In the genomic region with DNA sequence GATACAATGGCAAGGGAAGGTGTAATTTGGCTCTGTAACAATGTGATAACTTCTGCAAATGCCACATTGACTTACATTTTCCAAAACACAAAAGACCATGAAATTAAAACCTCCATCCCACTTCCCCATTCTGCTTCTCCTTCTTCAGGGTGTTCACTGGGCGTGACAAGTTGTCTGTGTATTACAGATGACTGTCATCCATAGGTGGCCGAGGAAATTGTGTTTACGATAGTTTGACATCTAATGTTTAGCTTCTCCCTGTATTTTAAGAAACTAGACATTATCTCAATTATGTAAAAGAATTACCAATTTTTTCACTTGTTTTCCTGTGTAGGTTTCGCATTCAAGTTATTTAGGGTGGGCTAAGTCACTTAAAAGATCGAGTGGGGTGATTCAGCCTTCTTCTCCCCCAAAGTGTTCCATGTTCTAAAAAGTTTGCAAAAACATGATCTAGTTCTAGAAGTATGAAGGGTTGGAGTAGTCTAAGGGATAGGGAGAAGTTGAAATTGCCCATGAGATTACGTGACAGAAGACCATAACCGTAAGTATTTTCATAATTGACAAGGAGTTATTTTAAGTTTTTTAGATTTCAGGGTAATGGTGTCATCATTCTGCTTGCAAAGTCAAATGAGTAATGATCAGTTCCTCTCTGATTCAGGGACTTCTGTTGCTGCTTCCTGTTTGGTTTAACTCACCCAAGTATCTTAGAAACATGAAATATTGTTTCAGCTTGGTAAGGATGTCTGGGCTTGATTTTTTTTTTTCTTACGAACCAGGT, we compare ENCODE assay signal across 8 cellular contexts. TPM values are rescaled to one million over a fixed set of nuclear protein-coding genes. Genes with fewer than 3 reads are reported as not detected.
DNase-seq lines count a peak whose midpoint lies in the region; ATAC-seq and TF ChIP-seq lines count a peak whose summit lies in the region.

No MANE protein-coding gene starts in this region.

- H3K27me3 Mint-ChIP-seq in activated naive CD8-positive, alpha-beta T cell, result no peaks in the 10 kb centered on the region

- DNase-seq in GM06990 (ENCODE audit: extremely low read depth, insufficient read length) (peak; percentile 58), HPDE6-E6E7 (ENCODE audit: extremely low spot score) (peak; percentile 35), myocyte (ENCODE audit: low read depth) (peak; percentile 61), NCI-H82 (lab: John Stamatoyannopoulos, UW) (no peak), NCI-H2227 treated with DMSO at 0.1 percent for 48 hours (lab: John Stamatoyannopoulos, UW) (no peak), activated gamma-delta T cell treated with Interleukin-2 at 50 U/mL for 16 hours (no peak)

- peaks cover 7% of the 10 kb centered on the region for H3K36me3 Mint-ChIP-seq in activated naive CD8-positive, alpha-beta T cell

- H3K4me3 Mint-ChIP-seq in activated naive CD8-positive, alpha-beta T cell, result peak overlapping the region; percentile 83

- H3K27ac Mint-ChIP-seq in activated naive CD8-positive, alpha-beta T cell, result peak overlapping the region; percentile 98

- no peaks in the 10 kb centered on the region for H3K36me3 ChIP-seq in GM06990 (ENCODE audit: control insufficient read depth, insufficient read depth, low read length)

- no peak for TF ChIP-seq CTCF in GM06990 (IDR thresholded peaks at IDR 0.05; ENCODE audit: insufficient read depth, low read length, poor library complexity, severe bottlenecking)

- H3K4me3 ChIP-seq in GM06990 (replicated peaks; ENCODE audit: low read depth, low read length), result peak overlapping the region; percentile 46

- H3K9me3 Mint-ChIP-seq in activated naive CD8-positive, alpha-beta T cell (ENCODE audit: low read depth), result no peaks in the 10 kb centered on the region

- H3K27me3 ChIP-seq in GM06990 (replicated peaks; ENCODE audit: control insufficient read depth, insufficient read depth, low read length), result no peaks in the 10 kb centered on the region

- peak; percentile 69 for ATAC-seq in GM21381 (IDR thresholded peaks at IDR 0.05; ENCODE audit: unreplicated experiment)

- H3K4me1 Mint-ChIP-seq in activated naive CD8-positive, alpha-beta T cell (ENCODE audit: low read depth), result peaks cover 90% of the 10 kb centered on the region

RNA-seq across cellular contexts. Expression of a gene that starts 25.2 kb away (rescaled TPM):
- 1.9 and 2.4 TPM in 2 replicates for total RNA-seq in myocyte
- polyA plus RNA-seq in myocyte (2012), result 0.08 TPM

Comparison
In these comparisons a context has a peak if more than half of its experiments do, and no peak if none do; other contexts are left out.
1. DNase-seq: peak in GM06990 (single experiment), HPDE6-E6E7 (single experiment) and myocyte (single experiment); none in NCI-H82 (single experiment), NCI-H2227 treated with DMSO at 0.1 percent for 48 hours (single experiment) and activated gamma-delta T cell treated with Interleukin-2 at 50 U/mL for 16 hours (single experiment).